21 cellular contexts compared by ENCODE assay signal in the genomic region with DNA sequence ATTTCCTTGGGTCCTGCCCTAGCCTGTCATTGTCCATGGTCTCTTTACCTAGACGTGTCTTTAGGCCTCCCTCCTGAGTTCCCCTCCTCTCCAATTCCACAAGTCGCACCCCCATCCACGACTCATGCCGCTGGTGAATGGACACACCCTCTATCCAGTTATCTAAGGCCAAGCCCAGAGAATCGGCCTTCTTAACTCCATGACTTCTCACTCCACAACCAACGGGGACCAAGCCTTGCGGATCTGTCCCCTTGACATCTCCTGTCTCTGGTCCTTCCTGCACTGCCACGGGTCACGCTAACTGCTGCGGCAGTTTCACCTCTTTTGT. TPM values are rescaled to one million over a fixed set of nuclear protein-coding genes. Genes with fewer than 3 reads are reported as not detected.
DNase-seq lines count a peak whose midpoint lies in the region; ATAC-seq, FAIRE-seq and TF ChIP-seq lines count a peak whose summit lies in the region.
"Had no signal": no experiment of that assay in that cellular context is flagged by ENCODE, and none has a peak within 500 bp of the region (broad histone marks: within the 10 kb centered on the region; RNA-seq: fewer than 3 reads in every experiment).

No MANE protein-coding gene starts in this region.

- H3K4me1 Mint-ChIP-seq in endothelial cell (ENCODE audit: unreplicated experiment), result peaks cover 38% of the 10 kb centered on the region
- peaks cover 12% of the 10 kb centered on the region for H3K4me1 Mint-ChIP-seq in neural progenitor cell

- no peak overlapping the region for H2BK120ac ChIP-seq in neuronal stem cell (ENCODE audit: low read depth, low read length)

- H3K4me2 ChIP-seq in HepG2 (ENCODE audit: low read depth, low read length) (peak overlapping the region; percentile 63), K562 (ENCODE audit: insufficient read depth, low read length) (peak overlapping the region; percentile 48), neuronal stem cell (ENCODE audit: insufficient read depth, low read length, poor library complexity, severe bottlenecking) (no peak overlapping the region), neural progenitor cell (no peak overlapping the region)
- H3K4me2 ChIP-seq: A549 had no signal

- CTCF ChIA-PET in HepG2 (lab: Yijun Ruan, JAX; ENCODE audit: low intra/inter-chr PET ratio, low total read pairs) (no interaction called here), K562 (lab: Yijun Ruan, JAX; ENCODE audit: low intra/inter-chr PET ratio) (no interaction called here)

- no peaks in the 10 kb centered on the region for H3K9me1 ChIP-seq in K562 (ENCODE audit: control insufficient read depth, insufficient read depth, low read length)

- H3K27me3 Mint-ChIP-seq in endothelial cell (ENCODE audit: unreplicated experiment) (peaks cover 9% of the 10 kb centered on the region), neural progenitor cell (ENCODE audit: insufficient read depth, low read depth) (peaks cover 4% of the 10 kb centered on the region)

- H2BK15ac ChIP-seq in neuronal stem cell (ENCODE audit: low read length), result no peak overlapping the region

- no peaks in the 10 kb centered on the region for H3F3A ChIP-seq in neural progenitor cell (ENCODE audit: low read depth)

- no peaks in the 10 kb centered on the region for H4K20me1 ChIP-seq in HepG2 (ENCODE audit: insufficient read depth, low read length)
- no peaks in the 10 kb centered on the region for H4K20me1 ChIP-seq in K562 (replicated peaks; ENCODE audit: control insufficient read depth, insufficient read depth, low read length)
- H4K20me1 ChIP-seq in neural progenitor cell (ENCODE audit: low read depth), result no peaks in the 10 kb centered on the region
- H4K20me1 ChIP-seq: BLaER1 had no signal

- no peak overlapping the region for H4K8ac ChIP-seq in neuronal stem cell (ENCODE audit: low read depth, low read length)

- TF ChIP-seq EP300 in HepG2 (IDR thresholded peaks at IDR 0.05; ENCODE audit: low read depth in 2 of 2, low read length in 2 of 2), result no peak
- no peak for TF ChIP-seq EP300 in HepG2 (CRISPR knock-in tag; IDR thresholded peaks at IDR 0.05; ENCODE audit: borderline replicate concordance)
- no peak for TF ChIP-seq EP300 in K562 (IDR thresholded peaks at IDR 0.05; ENCODE audit: low read length)

- H3K27me3 ChIP-seq in HepG2 (ENCODE audit: control insufficient read depth in 1 of 2, insufficient read depth in 2 of 2, low read length in 2 of 2) (peaks cover 6 to 22% of the 10 kb centered on the region in 2 experiments), right lobe of liver (no peaks in the 10 kb centered on the region), K562 (ENCODE audit: control insufficient read depth in 2 of 2, insufficient read depth in 2 of 2, low read length in 2 of 2) (no peaks in the 10 kb centered on the region), neuronal stem cell (ENCODE audit: control insufficient read depth in 3 of 3, insufficient read depth in 3 of 3, low read depth in 1 of 3, low read length in 3 of 3) (peaks cover 0 to 11% (median 0%) of the 10 kb centered on the region in 3 experiments), thyroid gland (no peaks in the 10 kb centered on the region), neural progenitor cell (peaks cover 3% of the 10 kb centered on the region)
- H3K27me3 ChIP-seq: BLaER1 had no signal

- no peak overlapping the region for H3K14ac ChIP-seq in neuronal stem cell (ENCODE audit: low read length)

- no peak overlapping the region for H2BK5ac ChIP-seq in neuronal stem cell (ENCODE audit: low read length)

- no peak overlapping the region for H2AK5ac ChIP-seq in neuronal stem cell (ENCODE audit: low read depth, low read length)

- peak; percentile 29 for ATAC-seq in HepG2
- no peak for ATAC-seq in right lobe of liver
- ATAC-seq in K562, result peak; percentile 80
- no peak for ATAC-seq in GM21515 (IDR thresholded peaks at IDR 0.05; ENCODE audit: unreplicated experiment)
- ATAC-seq: A549; CD8-positive, alpha-beta T cell; HCT116 had no signal

- TF ChIP-seq POLR2A in HepG2 (IDR thresholded peaks at IDR 0.05; ENCODE audit: insufficient read depth in 1 of 2, low read depth in 2 of 2, low read length in 2 of 2) (no peak), right lobe of liver (IDR thresholded peaks at IDR 0.05) (no peak), K562 (conservative IDR thresholded peaks at IDR 0.05) (no peak), thyroid gland (IDR thresholded peaks at IDR 0.05) (no peak)

- H3K18ac ChIP-seq in neuronal stem cell (ENCODE audit: low read length), result peak overlapping the region; percentile 44

- H2BK12ac ChIP-seq in neuronal stem cell (ENCODE audit: low read length), result no peak overlapping the region

- in situ Hi-C loops in HepG2 (cut with HindIII; ENCODE audit: extremely low pct_ligation_motif_present, low pct_unique_long_range_greater_than_20kb) (no loop called here), K562 (cut with MboI) (no loop called here)

- H3K27ac ChIP-seq in HepG2 (ENCODE audit: extremely low read length, insufficient read depth, low read length) (no peak overlapping the region), right lobe of liver (no peak overlapping the region), K562 (ENCODE audit: extremely low read depth, low read depth, low read length) (peak overlapping the region; percentile 4; the same call in 2 of the 3 replicates), neuronal stem cell (replicated peaks; ENCODE audit: low read length) (no peak overlapping the region), thyroid gland (peak overlapping the region in 2 of 3 donors; percentile 65 to 66), neural progenitor cell (no peak overlapping the region)
- H3K27ac ChIP-seq: 22Rv1, A549, GM23248 had no signal

- BruUV-seq in HepG2 (replicated peaks; lab: Mats Ljungman, UMichigan) (no TSS peak), K562 (replicated peaks; lab: Mats Ljungman, UMichigan) (no TSS peak)

- H3K9me3 Mint-ChIP-seq in endothelial cell (ENCODE audit: unreplicated experiment), result no peaks in the 10 kb centered on the region
- no peaks in the 10 kb centered on the region for H3K9me3 Mint-ChIP-seq in neural progenitor cell
- H3K9me3 Mint-ChIP-seq: CD8-positive, alpha-beta T cell; HFFc6 had no signal

- H3K27ac Mint-ChIP-seq in endothelial cell (ENCODE audit: unreplicated experiment) (no peak overlapping the region), neural progenitor cell (no peak overlapping the region)
- H3K27ac Mint-ChIP-seq: CD8-positive, alpha-beta T cell; HFFc6 had no signal

- no peaks in the 10 kb centered on the region for H3K36me3 ChIP-seq in HepG2 (replicated peaks in 1 of 2; ENCODE audit: control insufficient read depth in 1 of 2, insufficient read depth in 2 of 2, low read length in 2 of 2)
- H3K36me3 ChIP-seq in right lobe of liver, result no peaks in the 10 kb centered on the region
- no peaks in the 10 kb centered on the region for H3K36me3 ChIP-seq in K562 (ENCODE audit: control insufficient read depth, insufficient read depth, low read length)
- no peaks in the 10 kb centered on the region for H3K36me3 ChIP-seq in neuronal stem cell (replicated peaks in 1 of 2; ENCODE audit: control insufficient read depth in 2 of 2, insufficient read depth in 2 of 2, low read length in 2 of 2)
- H3K36me3 ChIP-seq in thyroid gland, result no peaks in the 10 kb centered on the region
- no peaks in the 10 kb centered on the region for H3K36me3 ChIP-seq in neural progenitor cell
- H3K36me3 ChIP-seq: BLaER1 had no signal

- H3K4ac ChIP-seq in neuronal stem cell (ENCODE audit: low read length), result no peak overlapping the region

- TF ChIP-seq CTCF in HepG2 (CRISPR knock-in tag; IDR thresholded peaks at IDR 0.05), result no peak
- TF ChIP-seq CTCF in right lobe of liver (IDR thresholded peaks at IDR 0.05), result no peak
- no peak for TF ChIP-seq CTCF in K562 (IDR thresholded peaks at IDR 0.05 in 2 of 3, conservative IDR thresholded peaks at IDR 0.05 in 1 of 3; ENCODE audit: insufficient read depth in 2 of 3, low read depth in 1 of 3, low read length in 3 of 3)
- no peak for TF ChIP-seq CTCF in thyroid gland (IDR thresholded peaks at IDR 0.05)
- TF ChIP-seq CTCF in endothelial cell (IDR thresholded peaks at IDR 0.05; ENCODE audit: unreplicated experiment), result no peak
- no peak for TF ChIP-seq CTCF in neural progenitor cell (IDR thresholded peaks at IDR 0.05)

- H3K79me2 ChIP-seq in HepG2 (ENCODE audit: insufficient read depth, low read length), result no peaks in the 10 kb centered on the region
- no peaks in the 10 kb centered on the region for H3K79me2 ChIP-seq in K562 (ENCODE audit: control insufficient read depth, insufficient read depth, low read length)
- no peaks in the 10 kb centered on the region for H3K79me2 ChIP-seq in neural progenitor cell (ENCODE audit: low read depth)

- H3K36me3 Mint-ChIP-seq in endothelial cell (ENCODE audit: low read depth, unreplicated experiment), result no peaks in the 10 kb centered on the region
- H3K36me3 Mint-ChIP-seq in neural progenitor cell, result no peaks in the 10 kb centered on the region
- H3K36me3 Mint-ChIP-seq: CD8-positive, alpha-beta T cell had no signal

- no peak overlapping the region for H3K9ac ChIP-seq in HepG2 (ENCODE audit: insufficient read depth, low read depth, low read length)
- peak overlapping the region; percentile 4 to 84; a peak in 2 of 4 replicates for H3K9ac ChIP-seq in K562 (ENCODE audit: insufficient read depth in 1 of 2, low read depth in 2 of 2, low read length in 2 of 2)
- no peak overlapping the region for H3K9ac ChIP-seq in neuronal stem cell (ENCODE audit: low read depth, low read length, poor library complexity)
- H3K9ac ChIP-seq in neural progenitor cell, result no peak overlapping the region
- H3K9ac ChIP-seq: BLaER1, GM23248 had no signal

- FAIRE-seq in HepG2 (lab: Jason Lieb, UNC) (peak; percentile 4), K562 (lab: Jason Lieb, UNC) (peak; percentile 35)
- FAIRE-seq: A549, GM12878 had no signal

- H2AFZ ChIP-seq in HepG2 (ENCODE audit: low read length), result peak overlapping the region; percentile 1
- peak overlapping the region; percentile 98 for H2AFZ ChIP-seq in K562 (ENCODE audit: low read depth, low read length)
- H2AFZ ChIP-seq in neuronal stem cell (ENCODE audit: low read length), result no peak overlapping the region
- no peak overlapping the region for H2AFZ ChIP-seq in neural progenitor cell (replicated peaks)
- H2AFZ ChIP-seq: GM23248 had no signal

- POLR2A ChIA-PET in HepG2 (lab: Yijun Ruan, JAX), result no interaction called here
- POLR2A ChIA-PET in K562 (lab: Yijun Ruan, JAX), result no interaction called here

- no peak overlapping the region for H4K91ac ChIP-seq in neuronal stem cell (ENCODE audit: low read depth, low read length, poor library complexity)

- WGBS in HepG2 (ENCODE audit: low lambda C conversion rate), result 26% methylated on average over 10 of the region's 10 CpGs
- 86% methylated on average over 9 of the region's 10 CpGs for WGBS in right lobe of liver (ENCODE audit: insufficient coverage, low coverage, low lambda C conversion rate, missing lambda C conversion rate)
- WGBS in K562 (ENCODE audit: insufficient coverage, low coverage, missing lambda C conversion rate), result 31% methylated on average over 10 of the region's 10 CpGs
- WGBS in neuronal stem cell (ENCODE audit: extremely low coverage in 2 of 2, insufficient read length in 2 of 2, insufficient replicate concordance in 1 of 2), 2 donors, result no CpG with 5 or more reads among the region's 10 CpGs
- 83 to 86% methylated on average over 10 of the region's 10 CpGs for WGBS in thyroid gland, 2 donors

- H3K4me3 Mint-ChIP-seq in endothelial cell (ENCODE audit: unreplicated experiment) (no peak overlapping the region), neural progenitor cell (no peak overlapping the region)
- H3K4me3 Mint-ChIP-seq: CD8-positive, alpha-beta T cell; HFFc6 had no signal

- no peak for TF ChIP-seq RAD21 in HepG2 (CRISPR knock-in tag; IDR thresholded peaks at IDR 0.05)
- TF ChIP-seq RAD21 in K562 (CRISPR knock-in tag; conservative IDR thresholded peaks at IDR 0.05 in 1 of 2, IDR thresholded peaks at IDR 0.05 in 1 of 2), result no peak

- DNase-seq in HepG2 (ENCODE audit: low spot score) (no peak), right lobe of liver (no peak), K562 (ENCODE audit: extremely low read depth in 1 of 4, low spot score in 3 of 4) (peak; percentile 41 to 73 (median 45)), neuronal stem cell (ENCODE audit: low spot score) (no peak), thyroid gland (peak; percentile 21 to 22), endothelial cell (ENCODE audit: low spot score) (no peak), neural progenitor cell (ENCODE audit: low spot score) (no peak)
- DNase-seq: DMS 273 treated with DMSO at 0.1 percent for 48 hours, DMS53, DND-41, EL, GM23248, H7, HFFc6 had no signal

- no peak overlapping the region for H3K23ac ChIP-seq in neuronal stem cell (ENCODE audit: low read depth, low read length, poor library complexity)

- H3K4me3 ChIP-seq in HepG2 (replicated peaks in 1 of 3; ENCODE audit: insufficient read depth in 1 of 3, low read depth in 2 of 3, low read length in 3 of 3) (peak overlapping the region in 1 of 3 experiments; percentile 36; a peak in 2 of 6 replicates), right lobe of liver (no peak overlapping the region), K562 (no peak overlapping the region), neuronal stem cell (ENCODE audit: low read length in 2 of 2) (no peak overlapping the region), thyroid gland (replicated peaks in 1 of 3) (no peak overlapping the region), neural progenitor cell (no peak overlapping the region)
- H3K4me3 ChIP-seq: A549, BLaER1, GM12878, GM23248 had no signal

- intact Hi-C loops in HepG2 (cut with micrococcal nuclease; ENCODE audit: unreplicated experiment), result loop anchor here (10.0 kb wide), 1 partner anchor 376 kb away; no protein-coding TSS in a partner anchor
- intact Hi-C loops in right lobe of liver (cut with DNase I), result no loop called here
- intact Hi-C loops in K562 (cut with micrococcal nuclease), result no loop called here
- intact Hi-C loops in thyroid gland (cut with DNase I), result loop anchor here (10.0 kb wide), 1 partner anchor 46 kb away; no protein-coding TSS in a partner anchor

- H3K79me1 ChIP-seq in neuronal stem cell (ENCODE audit: low read depth, low read length), result no peaks in the 10 kb centered on the region

- no peaks in the 10 kb centered on the region for H3K9me3 ChIP-seq in HepG2 (ENCODE audit: low read length)
- H3K9me3 ChIP-seq in right lobe of liver, result no peaks in the 10 kb centered on the region
- no peaks in the 10 kb centered on the region for H3K9me3 ChIP-seq in K562 (replicated peaks; ENCODE audit: control insufficient read depth, insufficient read depth, low read depth, low read length)
- no peaks in the 10 kb centered on the region for H3K9me3 ChIP-seq in neuronal stem cell (replicated peaks in 1 of 2; ENCODE audit: control insufficient read depth in 2 of 2, insufficient read depth in 1 of 2, low read depth in 1 of 2, low read length in 2 of 2)
- H3K9me3 ChIP-seq in thyroid gland, result no peaks in the 10 kb centered on the region
- no peaks in the 10 kb centered on the region for H3K9me3 ChIP-seq in neural progenitor cell (ENCODE audit: low read depth)
- H3K9me3 ChIP-seq: A549, BLaER1 had no signal

- H3K4me1 ChIP-seq in HepG2 (ENCODE audit: insufficient read depth, low read length), result peaks cover 40% of the 10 kb centered on the region
- H3K4me1 ChIP-seq in right lobe of liver, result no peaks in the 10 kb centered on the region
- H3K4me1 ChIP-seq in K562 (replicated peaks in 1 of 2; ENCODE audit: control insufficient read depth in 2 of 2, insufficient read depth in 2 of 2, low read length in 2 of 2), result peaks cover 23 to 27% of the 10 kb centered on the region in 2 experiments
- H3K4me1 ChIP-seq in neuronal stem cell (ENCODE audit: control insufficient read depth in 2 of 2, insufficient read depth in 1 of 2, low read depth in 1 of 2, low read length in 2 of 2), result peaks cover 0 to 5% of the 10 kb centered on the region in 2 donors
- peaks cover 9 to 13% of the 10 kb centered on the region in 2 donors for H3K4me1 ChIP-seq in thyroid gland
- H3K4me1 ChIP-seq in neural progenitor cell, result no peaks in the 10 kb centered on the region
- H3K4me1 ChIP-seq: A549 had no signal

RNA-seq across cellular contexts. Expression of gene RREB1, which starts 7.0 kb away (rescaled TPM):
- total RNA-seq in HepG2 (2016; rRNA removed; fragmentation: Illumina TruSeq; extraction: Trizol), result 23.2 and 23.4 TPM in 2 replicates
- total RNA-seq in HepG2 (2016; cell fraction: cytosol; rRNA removed; fragmentation: Illumina TruSeq; extraction: Trizol; ENCODE audit: low read depth), result 62.4 and 75.9 TPM in 2 replicates
- 21.2 and 23.3 TPM in 2 replicates for total RNA-seq in HepG2 (2016; cell fraction: insoluble cytoplasmic fraction; rRNA removed; fragmentation: Illumina TruSeq; extraction: Trizol)
- total RNA-seq in HepG2 (2016; cell fraction: membrane; rRNA removed; fragmentation: Illumina TruSeq; extraction: Trizol), result 33.9 and 40.6 TPM in 2 replicates
- 50.2 and 60.1 TPM in 2 replicates for total RNA-seq in HepG2 (2016; cell fraction: nucleus; rRNA removed; fragmentation: Illumina TruSeq; extraction: Trizol)
- polyA plus RNA-seq in HepG2 (2011; rRNA removed), result 6.1 and 6.2 TPM in 2 replicates
- polyA plus RNA-seq in HepG2 (2011; cell fraction: cytosol; rRNA removed), result 3.7 and 4.4 TPM in 2 replicates
- 24.2 and 27.1 TPM in 2 replicates for polyA plus RNA-seq in HepG2 (2011; cell fraction: nucleus; rRNA removed)
- polyA plus RNA-seq in HepG2 (2012), result 19.5 and 19.9 TPM in 2 replicates
- polyA plus RNA-seq in HepG2 (2016; cell fraction: cytosol; fragmentation: Illumina TruSeq; extraction: Trizol; ENCODE audit: low read depth), result 0.71 and 1.1 TPM in 2 replicates
- 12.3 and 15.5 TPM in 2 replicates for polyA plus RNA-seq in HepG2 (2016; cell fraction: insoluble cytoplasmic fraction; fragmentation: Illumina TruSeq; extraction: Trizol; ENCODE audit: low read depth)
- polyA plus RNA-seq in HepG2 (2016; cell fraction: membrane; fragmentation: Illumina TruSeq; extraction: Trizol; ENCODE audit: low read depth), result 1.6 and 2.2 TPM in 2 replicates
- 45.7 and 47.4 TPM in 2 replicates for polyA plus RNA-seq in HepG2 (2016; cell fraction: nucleus; fragmentation: Illumina TruSeq; extraction: Trizol; ENCODE audit: insufficient read depth, low read depth)
- polyA minus RNA-seq in HepG2 (2011; rRNA and poly(A)+ RNA removed; ENCODE audit: low replicate concordance), result 33.6 and 65.0 TPM in 2 replicates
- 27.1 and 37.4 TPM in 2 replicates for polyA minus RNA-seq in HepG2 (2011; cell fraction: cytosol; rRNA and poly(A)+ RNA removed)
- polyA minus RNA-seq in HepG2 (2011; cell fraction: nucleus; rRNA and poly(A)+ RNA removed), result 65.6 and 67.6 TPM in 2 replicates
- total RNA-seq in right lobe of liver, result 10 to 100 TPM; 28.7 to 46.3 (median 39.6) TPM
- 128 and 141 TPM in 2 replicates for total RNA-seq in K562 (2011; cell fraction: chromatin; rRNA removed; ENCODE audit: low replicate concordance)
- 88.6 and 91.1 TPM in 2 replicates for total RNA-seq in K562 (2011; cell fraction: nucleolus; rRNA removed)
- total RNA-seq in K562 (2011; cell fraction: nucleoplasm; rRNA removed), result 120 and 166 TPM in 2 replicates
- total RNA-seq in K562 (2014; rRNA removed), result 19.3 and 34.7 TPM in 2 replicates
- 24.3 and 25.0 TPM in 2 replicates for total RNA-seq in K562 (2014; rRNA removed; fragmentation: Illumina TruSeq; extraction: Trizol)
- total RNA-seq in K562 (2015; rRNA removed; fragmentation: Illumina TruSeq; extraction: Trizol), result 21.9 and 22.1 TPM in 2 replicates
- total RNA-seq in K562 (2021), result 64.2 and 65.7 TPM in 2 replicates
- 5.2 and 6.0 TPM in 2 replicates for polyA plus RNA-seq in K562 (2011; rRNA removed)
- 5.6 and 6.8 TPM in 2 replicates for polyA plus RNA-seq in K562 (2011; cell fraction: cytosol; rRNA removed)
- polyA plus RNA-seq in K562 (2011; cell fraction: nucleus; rRNA removed), result 25.5 and 29.7 TPM in 2 replicates
- 20.6 and 20.9 TPM in 2 replicates for polyA plus RNA-seq in K562 (2012)
- 23.6 and 25.9 TPM in 2 replicates for polyA plus RNA-seq in K562 (2014; fragmentation: Illumina TruSeq; extraction: Trizol)
- polyA plus RNA-seq in K562 (2014; fragmentation: Nextera tagmentation; extraction: Ambion mirVana), result 1 to 10 TPM; 3.3 to 4.8 TPM
- 15.6 and 19.6 TPM in 2 replicates for polyA plus RNA-seq in K562 (2014; rRNA removed)
- polyA minus RNA-seq in K562 (2011; rRNA and poly(A)+ RNA removed), result 42.2 and 45.2 TPM in 2 replicates
- 34.1 and 47.8 TPM in 2 replicates for polyA minus RNA-seq in K562 (2011; cell fraction: cytosol; rRNA and poly(A)+ RNA removed)
- 48.1 and 74.3 TPM in 2 replicates for polyA minus RNA-seq in K562 (2011; cell fraction: nucleus; rRNA and poly(A)+ RNA removed)
- 5.7 TPM for polyA plus RNA-seq in neuronal stem cell (2013, experiment 1 of 2)
- 6.0 TPM for polyA plus RNA-seq in neuronal stem cell (2013, experiment 2 of 2)
- 10 to 100 TPM; 48.0 to 91.3 (median 57.1) TPM for total RNA-seq in thyroid gland
- 57.6 TPM for total RNA-seq in endothelial cell (ENCODE audit: unreplicated experiment)
- total RNA-seq in neural progenitor cell (ENCODE audit: low replicate concordance), result 12.1 and 13.1 TPM in 2 replicates

Comparison
In these comparisons a context has a peak if more than half of its experiments do, and no peak if none do; other contexts are left out.
1. ATAC-seq: peak in HepG2 (single experiment) and K562 (single experiment); none in right lobe of liver (0 of 4) and GM21515 (single experiment).
2. intact Hi-C loops: an anchor here in HepG2 (10.0 kb wide) and thyroid gland (10.0 kb wide); none called in right lobe of liver and K562.
3. DNase-seq: peak in K562 (4 of 4) and thyroid gland (2 of 2); none in HepG2 (single experiment), right lobe of liver (0 of 3), neuronal stem cell (single experiment), endothelial cell (single experiment) and neural progenitor cell (single experiment).
4. H2AFZ ChIP-seq: peak in HepG2 (single experiment) and K562 (single experiment); none in neuronal stem cell (single experiment) and neural progenitor cell (single experiment).
5. H3K27ac ChIP-seq: peak in K562 (single experiment) and thyroid gland (2 of 3); none in HepG2 (single experiment), right lobe of liver (0 of 3), neuronal stem cell (single experiment) and neural progenitor cell (single experiment).
6. H3K4me2 ChIP-seq: peak in HepG2 (single experiment) and K562 (single experiment); none in neuronal stem cell (single experiment) and neural progenitor cell (single experiment).
7. H3K9ac ChIP-seq: peak in K562 (2 of 2); none in HepG2 (single experiment), neuronal stem cell (single experiment) and neural progenitor cell (single experiment).
8. Of the 241 proteins assayed by ChIP-seq in both HepG2 and K562: peak only in HepG2: ARID2, KDM5B and MYC; only in K562: E2F5, EHMT2, FOXK1, SP1 and ZNF609; in both: none; in neither: 233.